Comparison of ENCODE assay signal across 1 cellular context in genomic region chr2:158650646-158651357, GRCh38.
TF ChIP-seq lines count a peak whose summit lies in the region.

No MANE protein-coding gene starts in this region.

TF ChIP-seq in H1, 55 proteins besides CTCF, POLR2A, EP300 and RAD21 (continued from another document):
- TF ChIP-seq USF2 (IDR thresholded peaks at IDR 0.05; ENCODE audit: low read length) (no peak), SIRT6 (IDR thresholded peaks at IDR 0.05; ENCODE audit: low read length) (no peak), ASH2L (IDR thresholded peaks at IDR 0.05; ENCODE audit: low read length) (no peak), CHD1 (IDR thresholded peaks at IDR 0.05; ENCODE audit: low read depth, low read length) (no peak)
TF ChIP-seq in H1: peak in this region for 0.
